In genomic region chr10:29737209-29737565, GRCh38 we compare ENCODE assay signal across 8 cellular contexts.
A peak's percentile ranks its signal among the peaks of the same experiment; 100 is the strongest.
DNase-seq lines count a peak whose midpoint lies in the region; ATAC-seq lines count a peak whose summit lies in the region.
"Had no signal": no experiment of that assay in that cellular context is flagged by ENCODE, and none has a peak within 500 bp of the region (broad histone marks: within the 10 kb centered on the region; RNA-seq: fewer than 3 reads in every experiment).

No MANE protein-coding gene starts in this region.

- peak overlapping the region; percentile 87 for H3K4me3 ChIP-seq in HUES6 (ENCODE audit: low read depth, low read length)
- peak overlapping the region in 5 of 7 experiments; percentile 69 to 92 (median 84) for H3K4me3 ChIP-seq in skin epidermis

- H3K27ac ChIP-seq in HUES6 (ENCODE audit: low read depth, low read length) (no peak overlapping the region), skin epidermis (peak overlapping the region in 10 of 21 experiments; percentile 37 to 99 (median 97))

- no peak for ATAC-seq in activated naive CD8-positive, alpha-beta T cell treated with anti-CD3 and anti-CD28 coated beads, Interleukin-2, amount 10 ng/mL, durations not matched to agents 7 days and 5 days (ENCODE audit: low read depth)
- no peak for ATAC-seq in HG02610 (IDR thresholded peaks at IDR 0.05; ENCODE audit: unreplicated experiment)

- H3K4me3 Mint-ChIP-seq in activated naive CD8-positive, alpha-beta T cell treated with anti-CD3 and anti-CD28 coated beads, Interleukin-2, amount 10 ng/mL, durations not matched to agents 7 days and 5 days: peak overlapping the region; percentile 75
- peak overlapping the region; percentile 80 to 87 (median 82) for H3K4me3 Mint-ChIP-seq in immature natural killer cell

- DNase-seq in activated naive CD8-positive, alpha-beta T cell treated with anti-CD3 and anti-CD28 coated beads, Interleukin-2, amount 10 ng/mL, durations not matched to agents 7 days and 5 days: no peak
- no peak for DNase-seq in immature natural killer cell
- no peak for DNase-seq in NCI-H774 (lab: John Stamatoyannopoulos, UW)
- DNase-seq in NCI-H524 (lab: John Stamatoyannopoulos, UW): no peak
- DNase-seq: activated gamma-delta T cell had no signal

- peaks cover 26% of the 10 kb centered on the region for H3K4me1 ChIP-seq in HUES6 (ENCODE audit: control insufficient read depth, insufficient read depth, low read length)

- no peaks in the 10 kb centered on the region for H3K9me3 ChIP-seq in HUES6 (ENCODE audit: control insufficient read depth, insufficient read depth, low read depth, low read length)

- H3K27me3 ChIP-seq in HUES6 (ENCODE audit: control insufficient read depth, insufficient read depth, low read length): peaks cover 26% of the 10 kb centered on the region

- H3K27me3 Mint-ChIP-seq in activated naive CD8-positive, alpha-beta T cell treated with anti-CD3 and anti-CD28 coated beads, Interleukin-2, amount 10 ng/mL, durations not matched to agents 7 days and 5 days: peaks cover 42% of the 10 kb centered on the region
- peaks cover 0 to 5% (median 3%) of the 10 kb centered on the region in 3 donors for H3K27me3 Mint-ChIP-seq in immature natural killer cell (ENCODE audit: low read depth in 3 of 3)

- no peaks in the 10 kb centered on the region for H3K36me3 ChIP-seq in HUES6 (ENCODE audit: control insufficient read depth, insufficient read depth, low read length)

- POLR2A ChIA-PET in activated naive CD8-positive, alpha-beta T cell treated with anti-CD3 and anti-CD28 coated beads, Interleukin-2, amount 10 ng/mL, durations not matched to agents 7 days and 5 days (lab: Charles Lee): interaction anchor here (2.8 kb wide), 1 partner anchor 56 kb away, joined by 11 read pairs; no protein-coding TSS in a partner anchor

- no peaks in the 10 kb centered on the region for H3K36me3 Mint-ChIP-seq in activated naive CD8-positive, alpha-beta T cell treated with anti-CD3 and anti-CD28 coated beads, Interleukin-2, amount 10 ng/mL, durations not matched to agents 7 days and 5 days
- H3K36me3 Mint-ChIP-seq in immature natural killer cell: no peaks in the 10 kb centered on the region

- H3K9me3 Mint-ChIP-seq in activated naive CD8-positive, alpha-beta T cell treated with anti-CD3 and anti-CD28 coated beads, Interleukin-2, amount 10 ng/mL, durations not matched to agents 7 days and 5 days: no peaks in the 10 kb centered on the region
- no peaks in the 10 kb centered on the region for H3K9me3 Mint-ChIP-seq in immature natural killer cell

- peaks cover 13% of the 10 kb centered on the region for H3K4me1 Mint-ChIP-seq in activated naive CD8-positive, alpha-beta T cell treated with anti-CD3 and anti-CD28 coated beads, Interleukin-2, amount 10 ng/mL, durations not matched to agents 7 days and 5 days
- peaks cover 16 to 23% of the 10 kb centered on the region in 2 donors for H3K4me1 Mint-ChIP-seq in immature natural killer cell

- H3K27ac Mint-ChIP-seq in activated naive CD8-positive, alpha-beta T cell treated with anti-CD3 and anti-CD28 coated beads, Interleukin-2, amount 10 ng/mL, durations not matched to agents 7 days and 5 days: peak overlapping the region; percentile 63
- peak overlapping the region in 2 of 6 donors; percentile 34 to 69 for H3K27ac Mint-ChIP-seq in immature natural killer cell

- no peak overlapping the region for H3K9ac ChIP-seq in HUES6 (ENCODE audit: low read length)
